In the genomic region with DNA sequence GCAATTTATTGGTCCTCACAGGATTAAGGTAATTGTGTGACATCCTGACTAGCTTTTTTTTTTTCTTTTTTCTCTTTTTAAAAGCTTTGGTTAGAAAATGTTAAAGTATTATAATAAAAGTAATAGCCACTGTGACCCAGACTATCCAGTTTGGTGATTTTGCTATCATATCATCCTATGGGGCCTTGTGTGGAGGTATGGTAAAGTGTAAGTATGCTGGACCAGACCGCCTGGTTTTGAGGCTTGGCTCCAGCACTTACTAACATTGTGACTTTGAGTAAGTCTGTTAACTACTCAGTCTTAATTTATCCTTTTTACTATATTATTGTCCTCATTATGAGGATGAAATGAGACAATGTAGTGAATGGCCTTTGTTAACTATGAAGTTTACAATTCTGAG, we compare ENCODE assay signal across 20 cellular contexts. TPM values are rescaled to one million over a fixed set of nuclear protein-coding genes. Genes with fewer than 3 reads are reported as not detected.
DNase-seq lines count a peak whose midpoint lies in the region; ATAC-seq and TF ChIP-seq lines count a peak whose summit lies in the region.
"Had no signal": no experiment of that assay in that cellular context is flagged by ENCODE, and none has a peak within 500 bp of the region (broad histone marks: within the 10 kb centered on the region; RNA-seq: fewer than 3 reads in every experiment).

No MANE protein-coding gene starts in this region.

- H3K9me3 ChIP-seq in breast epithelium (no peaks in the 10 kb centered on the region), Panc1 (ENCODE audit: control insufficient read depth, insufficient read depth, low read depth, low read length) (no peaks in the 10 kb centered on the region), gastroesophageal sphincter (no peaks in the 10 kb centered on the region)
- H3K9me3 ChIP-seq: BLaER1, Caco-2 had no signal

- WGBS in gastroesophageal sphincter (ENCODE audit: low coverage in 1 of 2), 2 donors, result 67 to 90% methylated on average over 1 of the region's 1 CpG

- H3K36me3 ChIP-seq in breast epithelium (peaks cover 14% of the 10 kb centered on the region), Panc1 (ENCODE audit: control insufficient read depth, insufficient read depth, low read length) (peaks cover 54% of the 10 kb centered on the region), gastroesophageal sphincter (peaks cover 24 to 91% of the 10 kb centered on the region in 2 donors)

- intact Hi-C loops in MCF 10A (cut with micrococcal nuclease), result no loop called here
- intact Hi-C loops in breast epithelium (cut with DNase I; ENCODE audit: low total_unique reads), result no loop called here
- intact Hi-C loops in Panc1 (cut with micrococcal nuclease; ENCODE audit: unreplicated experiment), result no loop called here

- H3K9me3 Mint-ChIP-seq in MCF 10A (ENCODE audit: unreplicated experiment), result no peaks in the 10 kb centered on the region
- peaks cover 13% of the 10 kb centered on the region for H3K9me3 Mint-ChIP-seq in HFFc6
- H3K9me3 Mint-ChIP-seq: CD4-positive, CD25-positive, alpha-beta regulatory T cell; CD8-positive, alpha-beta T cell had no signal

- no peak overlapping the region for H3K4me3 Mint-ChIP-seq in MCF 10A (ENCODE audit: unreplicated experiment)
- no peak overlapping the region for H3K4me3 Mint-ChIP-seq in HFFc6
- H3K4me3 Mint-ChIP-seq: B cell; CD4-positive, CD25-positive, alpha-beta regulatory T cell; CD8-positive, alpha-beta T cell had no signal

- H3K4me1 Mint-ChIP-seq in MCF 10A (ENCODE audit: insufficient read depth, unreplicated experiment), result peaks cover under 1% of the 10 kb centered on the region
- H3K4me1 Mint-ChIP-seq in HFFc6 (ENCODE audit: low read depth), result peaks cover 40% of the 10 kb centered on the region
- H3K4me1 Mint-ChIP-seq: B cell had no signal

- CTCF ChIA-PET in MCF 10A (lab: Yijun Ruan, JAX) (interaction anchor here (0.6 to 1.1 kb wide), 3 partner anchors 13 to 119 kb away, joined by 3 to 5 read pairs (median 4); no protein-coding TSS in a partner anchor), Panc1 (lab: Charles Lee) (no interaction called here)

- no peak overlapping the region for H3K4me3 ChIP-seq in breast epithelium
- no peak overlapping the region for H3K4me3 ChIP-seq in Panc1 (ENCODE audit: low read depth in 2 of 2, low read length in 2 of 2)
- H3K4me3 ChIP-seq in gastroesophageal sphincter, result no peak overlapping the region
- H3K4me3 ChIP-seq: BLaER1, GM12878 had no signal

- no TSS peak for BruUV-seq in MCF 10A (replicated peaks; lab: Mats Ljungman, UMichigan)
- no TSS peak for BruUV-seq in Panc1 (replicated peaks; lab: Mats Ljungman, UMichigan)

- H3K4me1 ChIP-seq in breast epithelium, result no peaks in the 10 kb centered on the region
- H3K4me1 ChIP-seq in Panc1 (ENCODE audit: control insufficient read depth, insufficient read depth, low read length), result peaks cover 36% of the 10 kb centered on the region
- no peaks in the 10 kb centered on the region for H3K4me1 ChIP-seq in gastroesophageal sphincter
- H3K4me1 ChIP-seq: BLaER1, Caco-2 had no signal

- no peak for TF ChIP-seq POLR2A in breast epithelium (IDR thresholded peaks at IDR 0.05)
- no peak for TF ChIP-seq POLR2A in gastroesophageal sphincter (IDR thresholded peaks at IDR 0.05)

- in situ Hi-C loops in Panc1 (cut with HindIII; ENCODE audit: low pct_unique_long_range_greater_than_20kb, low sequenced_read_pairs), result no loop called here

- H3K27me3 ChIP-seq in breast epithelium, result no peaks in the 10 kb centered on the region
- no peaks in the 10 kb centered on the region for H3K27me3 ChIP-seq in Panc1 (ENCODE audit: control insufficient read depth, insufficient read depth, low read length)
- no peaks in the 10 kb centered on the region for H3K27me3 ChIP-seq in gastroesophageal sphincter
- H3K27me3 ChIP-seq: BLaER1 had no signal

- H3K36me3 Mint-ChIP-seq in MCF 10A (ENCODE audit: insufficient read depth, unreplicated experiment) (peaks cover 93% of the 10 kb centered on the region), HFFc6 (ENCODE audit: low read depth) (peaks cover 73% of the 10 kb centered on the region)

- TF ChIP-seq CTCF in MCF 10A (IDR thresholded peaks at IDR 0.05; ENCODE audit: unreplicated experiment) (no peak), breast epithelium (IDR thresholded peaks at IDR 0.05) (no peak), HFFc6 (IDR thresholded peaks at IDR 0.05) (no peak), Panc1 (IDR thresholded peaks at IDR 0.05) (no peak), gastroesophageal sphincter (IDR thresholded peaks at IDR 0.05) (no peak)

- H3K27ac ChIP-seq in breast epithelium (no peak overlapping the region), Panc1 (ENCODE audit: low read length) (peak overlapping the region; percentile 46), gastroesophageal sphincter (no peak overlapping the region)
- H3K27ac ChIP-seq: BLaER1, C4-2B had no signal

- DNase-seq in MCF 10A (ENCODE audit: unreplicated experiment), result no peak
- no peak for DNase-seq in breast epithelium (ENCODE audit: low spot score in 2 of 2)
- DNase-seq in HFFc6, result no peak
- DNase-seq in Panc1 (ENCODE audit: low read depth, low spot score), result no peak
- DNase-seq: 8988T; Caco-2; CD4-positive, CD25-positive, alpha-beta regulatory T cell; CD8-positive, alpha-beta T cell; DMS153; DND-41; GDM1; H7; HCEC 1CT had no signal

- no peak for TF ChIP-seq EP300 in gastroesophageal sphincter (IDR thresholded peaks at IDR 0.05)

- H3K27me3 Mint-ChIP-seq in MCF 10A (ENCODE audit: insufficient read depth, unreplicated experiment) (no peaks in the 10 kb centered on the region), HFFc6 (ENCODE audit: insufficient read depth) (peaks cover 30% of the 10 kb centered on the region)
- H3K27me3 Mint-ChIP-seq: B cell; CD4-positive, CD25-positive, alpha-beta regulatory T cell had no signal

- ATAC-seq in Panc1 (no peak), GM18873 (IDR thresholded peaks at IDR 0.05; ENCODE audit: low FRiP score, unreplicated experiment) (no peak), gastroesophageal sphincter (no peak), HG03097 (IDR thresholded peaks at IDR 0.05; ENCODE audit: low FRiP score, unreplicated experiment) (no peak)
- ATAC-seq: CD8-positive, alpha-beta T cell; GM12878 had no signal

- POLR2A ChIA-PET in MCF 10A (lab: Yijun Ruan, JAX), result interaction anchor here (0.6 to 1.2 kb wide), 4 partner anchors 8 to 39 kb away, joined by 3 to 5 read pairs (median 4); no protein-coding TSS in a partner anchor
- POLR2A ChIA-PET in Panc1 (lab: Charles Lee), result no interaction called here

- H3K27ac Mint-ChIP-seq in MCF 10A (ENCODE audit: low read depth, unreplicated experiment) (peak overlapping the region; percentile 49), HFFc6 (peak overlapping the region; percentile 58)
- H3K27ac Mint-ChIP-seq: B cell; CD4-positive, CD25-positive, alpha-beta regulatory T cell; CD8-positive, alpha-beta T cell had no signal

RNA-seq across cellular contexts. Expression of a gene that starts 15.5 kb away (rescaled TPM):
- total RNA-seq in MCF 10A (2022) (1.6 and 3.0 TPM in 2 replicates), breast epithelium (10 to 100 TPM in 2 of 3 donors, 1 to 10 TPM in 1; 6.7 to 13.3 (median 12.1) TPM), Panc1 (2021; ENCODE audit: unreplicated experiment) (18.5 TPM), gastroesophageal sphincter (10 to 100 TPM in 3 of 4 donors, 1 to 10 TPM in 1; 6.2 to 24.9 (median 15.0) TPM)
- 1 to 10 TPM; 2.2 to 4.4 (median 4.1) TPM for total RNA-seq in HFFc6 (2021; fragmentation: NEBNext Ultra II Directional; extraction: Animal tissue kit (Norgen Biotek cat#: 25700))
- polyA plus RNA-seq in Panc1 (2012; ENCODE audit: insufficient read length), result 12.6 TPM
